Comparison of ENCODE assay signal across 12 cellular contexts in the genomic region with DNA sequence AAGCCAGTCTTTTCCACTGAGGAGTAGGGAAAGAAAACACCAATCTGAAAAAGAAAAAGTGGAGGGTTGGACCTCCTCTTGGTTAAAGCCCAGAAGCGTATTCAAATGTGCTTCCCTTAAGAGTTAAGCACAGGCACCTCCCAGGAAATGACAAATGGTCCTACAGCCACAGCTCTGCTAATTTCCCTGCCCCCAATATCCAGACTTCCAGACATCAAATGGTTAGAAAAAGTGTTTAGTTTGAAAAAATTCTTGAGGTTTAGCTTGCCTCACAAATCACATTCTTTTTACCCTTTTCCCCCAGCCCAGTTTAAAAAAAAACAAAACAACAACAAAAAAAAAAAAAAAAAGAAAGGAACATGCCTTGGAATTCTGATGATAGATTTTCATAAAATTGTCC. TPM values are rescaled to one million over a fixed set of nuclear protein-coding genes. Genes with fewer than 3 reads are reported as not detected.
DNase-seq lines count a peak whose midpoint lies in the region; ATAC-seq and TF ChIP-seq lines count a peak whose summit lies in the region.
"Had no signal": no experiment of that assay in that cellular context is flagged by ENCODE, and none has a peak within 500 bp of the region (broad histone marks: within the 10 kb centered on the region; RNA-seq: fewer than 3 reads in every experiment).

No MANE protein-coding gene starts in this region.

- DNase-seq in AG08396 (ENCODE audit: low spot score) (peak; percentile 59), RWPE2 (ENCODE audit: low spot score) (no peak), fibroblast of the aortic adventitia (ENCODE audit: low read depth) (peak; percentile 99), neural crest cell (ENCODE audit: low read depth, low spot score) (no peak), NCI-H2107 treated with DMSO at 0.1 percent for 48 hours (lab: John Stamatoyannopoulos, UW; ENCODE audit: unreplicated experiment) (no peak), AML-193 (lab: John Stamatoyannopoulos, UW) (no peak), NCI-H146 (lab: John Stamatoyannopoulos, UW) (no peak)
- DNase-seq: activated T-cell treated with anti-CD3 and anti-CD28 coated beads, Interleukin-2, amount 50 U/mL, for 4 hours; CD4-positive, CD25-positive, alpha-beta regulatory T cell; naive B cell; NCI-H510A had no signal

- no peak overlapping the region for H3K4me3 ChIP-seq in RWPE2 (ENCODE audit: severe bottlenecking)
- H3K4me3 ChIP-seq in fibroblast of the aortic adventitia (ENCODE audit: low read depth, low read length), result peak overlapping the region; percentile 55

- H3K27ac Mint-ChIP-seq in neural crest cell (ENCODE audit: unreplicated experiment), result peak overlapping the region; percentile 16
- H3K27ac Mint-ChIP-seq: CD4-positive, CD25-positive, alpha-beta regulatory T cell; naive B cell had no signal

- no peaks in the 10 kb centered on the region for H3K36me3 Mint-ChIP-seq in neural crest cell (ENCODE audit: low read depth)
- H3K36me3 Mint-ChIP-seq: CD4-positive, CD25-positive, alpha-beta regulatory T cell; naive B cell had no signal

- peaks cover 11% of the 10 kb centered on the region for H3K9me3 Mint-ChIP-seq in neural crest cell
- H3K9me3 Mint-ChIP-seq: activated T-cell treated with anti-CD3 and anti-CD28 coated beads, Interleukin-2, amount 50 U/mL, for 4 hours; naive B cell had no signal

- no peaks in the 10 kb centered on the region for H3K9me3 ChIP-seq in RWPE2 (ENCODE audit: severe bottlenecking)

- H3K4me3 Mint-ChIP-seq in neural crest cell, result peak overlapping the region; percentile 12
- H3K4me3 Mint-ChIP-seq: activated T-cell treated with anti-CD3 and anti-CD28 coated beads, Interleukin-2, amount 50 U/mL, for 4 hours; CD4-positive, CD25-positive, alpha-beta regulatory T cell; naive B cell had no signal

- ATAC-seq in RWPE2 (ENCODE audit: low read depth) (peak; percentile 35; the same call in 1 of the 3 replicates), HG02981 (IDR thresholded peaks at IDR 0.05; ENCODE audit: unreplicated experiment) (no peak)
- ATAC-seq: activated T-cell treated with anti-CD3 and anti-CD28 coated beads, Interleukin-2, amount 50 U/mL, for 4 hours had no signal

- H3K27ac ChIP-seq in RWPE2 (ENCODE audit: poor library complexity, severe bottlenecking), result no peak overlapping the region

- H3K4me1 Mint-ChIP-seq in neural crest cell, result peaks cover 29% of the 10 kb centered on the region
- H3K4me1 Mint-ChIP-seq: CD4-positive, CD25-positive, alpha-beta regulatory T cell; naive B cell had no signal

- H3K27me3 ChIP-seq in RWPE2 (ENCODE audit: insufficient read depth, poor library complexity, severe bottlenecking), result no peaks in the 10 kb centered on the region

- H3K36me3 ChIP-seq in RWPE2 (ENCODE audit: low read depth), result no peaks in the 10 kb centered on the region

- TF ChIP-seq CTCF in RWPE2 (IDR thresholded peaks at IDR 0.05; ENCODE audit: poor library complexity, severe bottlenecking) (no peak), fibroblast of the aortic adventitia (IDR thresholded peaks at IDR 0.05; ENCODE audit: insufficient read depth, low read length) (no peak), neural crest cell (conservative IDR thresholded peaks at IDR 0.05) (no peak)

- H3K4me1 ChIP-seq in RWPE2 (ENCODE audit: insufficient read depth, poor library complexity, severe bottlenecking), result peaks cover 8% of the 10 kb centered on the region

- H3K27me3 Mint-ChIP-seq in neural crest cell (ENCODE audit: low read depth), result no peaks in the 10 kb centered on the region
- H3K27me3 Mint-ChIP-seq: CD4-positive, CD25-positive, alpha-beta regulatory T cell had no signal

RNA-seq across cellular contexts. Expression of gene COL1A2, which starts 19.0 kb away (rescaled TPM):
- total RNA-seq in fibroblast of the aortic adventitia (ENCODE audit: low replicate concordance) (4,453 and 32,213 TPM in 2 replicates), neural crest cell (98.8 and 110 TPM in 2 replicates)
- total RNA-seq: CD4-positive, CD25-positive, alpha-beta regulatory T cell had no signal

Comparison
In these comparisons a context has a peak if more than half of its experiments do, and no peak if none do; other contexts are left out.
1. DNase-seq: peak in AG08396 (single experiment) and fibroblast of the aortic adventitia (single experiment); none in RWPE2 (single experiment), neural crest cell (single experiment), NCI-H2107 treated with DMSO at 0.1 percent for 48 hours (single experiment), AML-193 (0 of 2) and NCI-H146 (single experiment).
2. RNA of gene COL1A2, which starts 19.0 kb away (total RNA-seq): 4,453 to 32,213 TPM in fibroblast of the aortic adventitia; 98.8 to 110 TPM in neural crest cell; every median in the first group is over 10 times any median in the second.